In the genomic region with DNA sequence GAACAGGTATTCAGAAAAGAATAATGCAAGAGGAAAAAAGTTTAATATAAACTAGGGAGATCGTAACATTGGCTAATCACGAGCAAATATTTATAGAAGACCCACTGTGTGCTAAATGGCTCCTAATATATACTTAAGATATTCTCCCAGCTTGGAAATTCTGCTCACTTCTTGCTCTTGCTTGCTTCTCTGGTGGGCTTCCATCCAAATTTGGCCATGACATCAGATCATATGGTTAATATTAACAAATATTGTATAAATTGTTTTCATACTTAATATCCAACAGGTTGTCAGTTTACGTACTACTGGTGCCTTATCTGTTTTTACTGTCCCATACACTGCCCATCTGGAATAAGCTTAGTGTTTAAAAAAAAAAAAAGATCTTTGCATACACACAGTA, we compare ENCODE assay signal across 8 cellular contexts. TPM values are rescaled to one million over a fixed set of nuclear protein-coding genes. Genes with fewer than 3 reads are reported as not detected.
DNase-seq lines count a peak whose midpoint lies in the region; ATAC-seq, FAIRE-seq and TF ChIP-seq lines count a peak whose summit lies in the region.

No MANE protein-coding gene starts in this region.

- ATAC-seq in T-helper 17 cell (no peak), HG03175 (IDR thresholded peaks at IDR 0.05; ENCODE audit: unreplicated experiment) (no peak), GM19023 (IDR thresholded peaks at IDR 0.05; ENCODE audit: unreplicated experiment) (no peak)

- DNase-seq in GM19239 (ENCODE audit: insufficient read length, low spot score) (no peak), T-helper 17 cell (no peak), fibroblast of the aortic adventitia (ENCODE audit: low read depth) (peak; percentile 43), NCI-H2081 (lab: John Stamatoyannopoulos, UW) (no peak), NCI-H526 treated with DMSO at 0.1 percent for 48 hours (lab: John Stamatoyannopoulos, UW) (no peak)

- peaks cover 35% of the 10 kb centered on the region for H3K36me3 ChIP-seq in skeletal muscle satellite cell (ENCODE audit: insufficient read depth, low read length)

- FAIRE-seq in GM19239 (lab: Jason Lieb, UNC) = peak; percentile 11

- TF ChIP-seq CTCF in fibroblast of the aortic adventitia (IDR thresholded peaks at IDR 0.05; ENCODE audit: insufficient read depth, low read length) = no peak

- peaks cover 49% of the 10 kb centered on the region for H3K4me1 Mint-ChIP-seq in T-helper 17 cell

- H3K4me3 ChIP-seq in fibroblast of the aortic adventitia (ENCODE audit: low read depth, low read length) = peak overlapping the region; percentile 78
- H3K4me3 ChIP-seq in skeletal muscle satellite cell (ENCODE audit: low read length) = peak overlapping the region; percentile 91

- peak overlapping the region; percentile 87 for H3K4me2 ChIP-seq in skeletal muscle satellite cell (ENCODE audit: low read length)

- no peaks in the 10 kb centered on the region for H3K27me3 ChIP-seq in skeletal muscle satellite cell (ENCODE audit: control insufficient read depth, insufficient read depth, low read length)

- no peaks in the 10 kb centered on the region for H3K27me3 Mint-ChIP-seq in T-helper 17 cell

- peak overlapping the region; percentile 96 for H3K4me3 Mint-ChIP-seq in T-helper 17 cell

- peak overlapping the region; percentile 98 for H3K27ac Mint-ChIP-seq in T-helper 17 cell

- peaks cover 30% of the 10 kb centered on the region for H3K4me1 ChIP-seq in skeletal muscle satellite cell (ENCODE audit: control insufficient read depth, insufficient read depth, low read length)

- peak overlapping the region; percentile 97 for H3K9ac ChIP-seq in skeletal muscle satellite cell (ENCODE audit: low read depth, low read length)

- H3K9me3 ChIP-seq in T-helper 17 cell (ENCODE audit: control insufficient read depth, low read length, poor library complexity, severe bottlenecking) = no peaks in the 10 kb centered on the region
- no peaks in the 10 kb centered on the region for H3K9me3 ChIP-seq in skeletal muscle satellite cell (replicated peaks; ENCODE audit: low read length)

- H3K36me3 Mint-ChIP-seq in T-helper 17 cell (ENCODE audit: low read depth) = peaks cover 5% of the 10 kb centered on the region

RNA-seq across cellular contexts. Expression of a gene that starts 1.1 kb away (rescaled TPM):
- 10 to 100 TPM; 24.4 to 24.8 TPM for total RNA-seq in T-helper 17 cell
- total RNA-seq in fibroblast of the aortic adventitia (ENCODE audit: low replicate concordance) = 44.2 and 98.5 TPM in 2 replicates
- 31.4 and 41.9 TPM in 2 replicates for total RNA-seq in skeletal muscle satellite cell (2012; rRNA removed)

RNA-seq across cellular contexts. Expression of a gene that starts 27.7 kb away (rescaled TPM):
- total RNA-seq in T-helper 17 cell (100 to 1,000 TPM; 440 to 563 TPM), fibroblast of the aortic adventitia (ENCODE audit: low replicate concordance) (348 and 773 TPM in 2 replicates)
- total RNA-seq in skeletal muscle satellite cell (2012; rRNA removed) = 217 and 250 TPM in 2 replicates
